Comparison of ENCODE assay signal across 24 cellular contexts in the genomic region with DNA sequence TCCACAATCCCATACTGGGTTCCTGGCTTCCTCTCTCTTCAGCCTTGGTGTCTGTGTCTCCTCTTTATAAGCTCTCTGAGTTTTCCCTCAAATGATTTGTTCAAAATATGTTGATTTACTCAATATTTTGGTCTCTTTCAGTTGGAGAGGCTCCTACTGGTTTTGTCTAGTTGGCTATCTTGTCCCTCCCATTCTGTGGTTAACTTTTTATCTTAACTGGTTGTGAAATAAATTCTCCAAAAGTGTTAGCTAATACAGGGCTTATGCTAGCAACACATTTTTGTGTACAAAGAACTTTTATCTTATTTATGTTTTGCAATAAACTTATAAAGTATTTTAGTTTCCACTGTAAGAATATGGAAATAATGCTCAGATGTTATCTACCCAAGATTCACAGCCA.
"Had no signal": no experiment of that assay in that cellular context is flagged by ENCODE, and none has a peak within 500 bp of the region (broad histone marks: within the 10 kb centered on the region; RNA-seq: fewer than 3 reads in every experiment).

No MANE protein-coding gene starts in this region.

- H3K4me3 Mint-ChIP-seq: activated CD4-positive, alpha-beta memory T cell treated with anti-CD3 and anti-CD28 coated beads, Interleukin-2, amount 10 ng/mL, durations not matched to agents 7 days and 5 days; activated naive CD8-positive, alpha-beta T cell treated with anti-CD3 and anti-CD28 coated beads, Interleukin-2, amount 10 ng/mL, durations not matched to agents 7 days and 5 days; dendritic cell treated with granulocyte-macrophage colony-stimulating factor and Interleukin-4, amounts not matched to agents 40 ng/mL and 50 ng/mL, for 4 days; neural crest cell; stimulated activated naive CD8-positive, alpha-beta T cell treated with anti-CD3 and anti-CD28 coated beads, Interleukin-15, amount 100 ng/mL, for 72 hours had no signal

- H3K36me3 Mint-ChIP-seq: activated naive CD8-positive, alpha-beta T cell treated with anti-CD3 and anti-CD28 coated beads, Interleukin-2, amount 10 ng/mL, durations not matched to agents 7 days and 5 days had no signal

- H3K4me3 ChIP-seq: suprapubic skin, transverse colon, uterus had no signal

- H3K36me3 ChIP-seq: suprapubic skin, transverse colon, uterus had no signal

- H3K27me3 Mint-ChIP-seq: activated CD4-positive, alpha-beta memory T cell treated with anti-CD3 and anti-CD28 coated beads, Interleukin-2, amount 10 ng/mL, durations not matched to agents 7 days and 5 days; activated naive CD8-positive, alpha-beta T cell treated with anti-CD3 and anti-CD28 coated beads, Interleukin-2, amount 10 ng/mL, durations not matched to agents 7 days and 5 days; dendritic cell treated with granulocyte-macrophage colony-stimulating factor and Interleukin-4, amounts not matched to agents 40 ng/mL and 50 ng/mL, for 4 days; progenitor cell of endocrine pancreas had no signal

- ATAC-seq: esophagus mucosa, left lobe of liver had no signal

- H3K4me1 ChIP-seq: suprapubic skin, transverse colon, uterus had no signal

- H3K9me3 ChIP-seq: suprapubic skin, transverse colon, uterus had no signal

- H3K4me1 Mint-ChIP-seq: activated CD4-positive, alpha-beta memory T cell treated with anti-CD3 and anti-CD28 coated beads, Interleukin-2, amount 10 ng/mL, durations not matched to agents 7 days and 5 days; activated naive CD8-positive, alpha-beta T cell treated with anti-CD3 and anti-CD28 coated beads, Interleukin-2, amount 10 ng/mL, durations not matched to agents 7 days and 5 days; neural crest cell; stimulated activated naive CD8-positive, alpha-beta T cell treated with anti-CD3 and anti-CD28 coated beads, Interleukin-15, amount 100 ng/mL, for 72 hours had no signal

- H3K27ac Mint-ChIP-seq: activated CD4-positive, alpha-beta memory T cell treated with anti-CD3 and anti-CD28 coated beads, Interleukin-2, amount 10 ng/mL, durations not matched to agents 7 days and 5 days; activated naive CD8-positive, alpha-beta T cell treated with anti-CD3 and anti-CD28 coated beads, Interleukin-2, amount 10 ng/mL, durations not matched to agents 7 days and 5 days; activated T-helper 2 cell treated with anti-CD3 and anti-CD28 coated beads, Interferon-gamma antibody, Interleukin-2, Interleukin-4, amounts not matched to agents 10 μg/mL and 5 μg/mL and 100 μg/mL, durations not matched to agents 14 hours and 24 hours and 36 hours; dendritic cell treated with granulocyte-macrophage colony-stimulating factor and Interleukin-4, amounts not matched to agents 40 ng/mL and 50 ng/mL, for 4 days; progenitor cell of endocrine pancreas; stimulated activated naive CD8-positive, alpha-beta T cell treated with anti-CD3 and anti-CD28 coated beads, Interleukin-15, amount 100 ng/mL, for 72 hours had no signal

- H3K27me3 ChIP-seq: suprapubic skin, transverse colon, uterus had no signal

- DNase-seq: activated CD4-positive, alpha-beta memory T cell treated with anti-CD3 and anti-CD28 coated beads, Interleukin-2, amount 10 ng/mL, durations not matched to agents 7 days and 5 days; activated CD4-positive, alpha-beta T cell treated with anti-CD3 and anti-CD28 coated beads for 48 hours; activated CD4-positive, CD25-positive, alpha-beta regulatory T cell; activated naive CD4-positive, alpha-beta T cell treated with Interleukin-2 at 50 U/mL for 16 hours; activated naive CD8-positive, alpha-beta T cell treated with anti-CD3 and anti-CD28 coated beads, Interleukin-2, amount 10 ng/mL, durations not matched to agents 7 days and 5 days; activated T-cell treated with anti-CD3 and anti-CD28 coated beads, Interleukin-2, amount 50 U/mL, for 1 hour; anterior cingulate cortex; cerebellar nuclear complex; effector CD8-positive, alpha-beta T cell; head of caudate nucleus; kidney; stimulated activated CD4-positive, alpha-beta T cell treated with anti-CD3 and anti-CD28 coated beads, Interleukin-2, amount 100 ng/mL, for 24 hours; stimulated activated naive CD8-positive, alpha-beta T cell treated with anti-CD3 and anti-CD28 coated beads, Interleukin-15, amount 100 ng/mL, for 72 hours; T-helper 1 cell; T-helper 9 cell; transverse colon; uterus had no signal

- H3K27ac ChIP-seq: suprapubic skin, transverse colon, uterus had no signal
